Comparison of ENCODE assay signal across 9 cellular contexts in genomic region chr14:99270491-99271287, GRCh38. TPM values are rescaled to one million over a fixed set of nuclear protein-coding genes. Genes with fewer than 3 reads are reported as not detected.
DNase-seq lines count a peak whose midpoint lies in the region; ATAC-seq, FAIRE-seq and TF ChIP-seq lines count a peak whose summit lies in the region.
"Had no signal": no experiment of that assay in that cellular context is flagged by ENCODE, and none has a peak within 500 bp of the region (broad histone marks: within the 10 kb centered on the region; RNA-seq: fewer than 3 reads in every experiment).

No MANE protein-coding gene starts in this region.

- H3K4me3 Mint-ChIP-seq in activated CD4-positive, alpha-beta memory T cell treated with anti-CD3 and anti-CD28 coated beads, Interleukin-2, amount 10 ng/mL, durations not matched to agents 7 days and 5 days = peak overlapping the region; percentile 99

- peaks cover 47% of the 10 kb centered on the region for H3K36me3 Mint-ChIP-seq in activated CD4-positive, alpha-beta memory T cell treated with anti-CD3 and anti-CD28 coated beads, Interleukin-2, amount 10 ng/mL, durations not matched to agents 7 days and 5 days (ENCODE audit: low read depth)

- TF ChIP-seq POLR2A in stomach (IDR thresholded peaks at IDR 0.05) (no peak), H54 (IDR thresholded peaks at IDR 0.05; ENCODE audit: low read depth, low read length) (no peak)

- ATAC-seq in GM18867 (IDR thresholded peaks at IDR 0.05; ENCODE audit: unreplicated experiment) = no peak

- no peak overlapping the region for H3K27ac ChIP-seq in left ventricle myocardium inferior (replicated peaks)
- H3K27ac ChIP-seq in stomach = peak overlapping the region; percentile 38 to 70 (median 61)

- intact Hi-C loops in left ventricle myocardium inferior (cut with micrococcal nuclease) = no loop called here
- intact Hi-C loops in cardiac septum (cut with DNase I) = no loop called here
- intact Hi-C loops in stomach (cut with DNase I; ENCODE audit: low total_unique reads) = no loop called here

- no peak overlapping the region for H3K9ac ChIP-seq in iPS-15b (ENCODE audit: low read depth, low read length)

- H3K4me1 ChIP-seq in left ventricle myocardium inferior (peaks cover 54% of the 10 kb centered on the region), iPS-15b (ENCODE audit: control insufficient read depth, insufficient read depth, low read length) (peaks cover 15% of the 10 kb centered on the region), stomach (peaks cover 37 to 67% (median 59%) of the 10 kb centered on the region in 4 donors)

- H3K36me3 ChIP-seq in left ventricle myocardium inferior (no peaks in the 10 kb centered on the region), iPS-15b (ENCODE audit: control insufficient read depth, insufficient read depth, low read length) (no peaks in the 10 kb centered on the region), stomach (no peaks in the 10 kb centered on the region)

- H3K27me3 Mint-ChIP-seq in activated CD4-positive, alpha-beta memory T cell treated with anti-CD3 and anti-CD28 coated beads, Interleukin-2, amount 10 ng/mL, durations not matched to agents 7 days and 5 days = peaks cover 10% of the 10 kb centered on the region

- FAIRE-seq in D721Med (lab: Jason Lieb, UNC) = no peak
- FAIRE-seq in H54 (lab: Jason Lieb, UNC) = no peak
- FAIRE-seq: GM18507 had no signal

- no peak for TF ChIP-seq EP300 in stomach (IDR thresholded peaks at IDR 0.05)

- 0 to 2% (median 1%) methylated on average over 20 to 77 of the region's 84 CpGs for WGBS in stomach, 5 donors

- CTCF ChIA-PET in activated CD4-positive, alpha-beta memory T cell treated with anti-CD3 and anti-CD28 coated beads, Interleukin-2, amount 10 ng/mL, durations not matched to agents 7 days and 5 days (lab: Charles Lee) = interaction anchor here (0.7 to 11.1 kb wide), 3 partner anchors 9 to 409 kb away, joined by 5 to 214 read pairs (median 20); no protein-coding TSS in a partner anchor

- H3K4me3 ChIP-seq in left ventricle myocardium inferior (peak overlapping the region; percentile 61), iPS-15b (ENCODE audit: low read depth, low read length) (peak overlapping the region; percentile 72), stomach (peak overlapping the region; percentile 31 to 54 (median 44))

- H3K27me3 ChIP-seq in left ventricle myocardium inferior (ENCODE audit: low read depth) (peaks cover 100% of the 10 kb centered on the region), iPS-15b (ENCODE audit: control insufficient read depth, insufficient read depth, low read length) (peaks cover 40% of the 10 kb centered on the region), stomach (peaks cover 39 to 100% (median 78%) of the 10 kb centered on the region in 3 donors)

- POLR2A ChIA-PET in activated CD4-positive, alpha-beta memory T cell treated with anti-CD3 and anti-CD28 coated beads, Interleukin-2, amount 10 ng/mL, durations not matched to agents 7 days and 5 days (lab: Charles Lee) = interaction anchor here (1.0 to 24.6 kb wide), 15 partner anchors 9 to 1860 kb away, joined by 3 to 1689 read pairs (median 9); no protein-coding TSS in a partner anchor

- H3K9me3 ChIP-seq in left ventricle myocardium inferior (replicated peaks) = no peaks in the 10 kb centered on the region
- no peaks in the 10 kb centered on the region for H3K9me3 ChIP-seq in iPS-15b (ENCODE audit: control insufficient read depth, insufficient read depth, low read length)
- no peaks in the 10 kb centered on the region for H3K9me3 ChIP-seq in stomach

- peak overlapping the region; percentile 99 for H3K27ac Mint-ChIP-seq in activated CD4-positive, alpha-beta memory T cell treated with anti-CD3 and anti-CD28 coated beads, Interleukin-2, amount 10 ng/mL, durations not matched to agents 7 days and 5 days

- H3K4me1 Mint-ChIP-seq in activated CD4-positive, alpha-beta memory T cell treated with anti-CD3 and anti-CD28 coated beads, Interleukin-2, amount 10 ng/mL, durations not matched to agents 7 days and 5 days = peaks cover 37% of the 10 kb centered on the region

- TF ChIP-seq CTCF in left ventricle myocardium inferior (IDR thresholded peaks at IDR 0.05; ENCODE audit: borderline replicate concordance) = no peak
- no peak for TF ChIP-seq CTCF in stomach (IDR thresholded peaks at IDR 0.05)
- TF ChIP-seq CTCF in D721Med (IDR thresholded peaks at IDR 0.05; ENCODE audit: insufficient read depth, missing control alignments) = no peak

- DNase-seq in left ventricle myocardium inferior (no peak), cardiac septum (ENCODE audit: low spot score) (no peak), stomach (no peak), D721Med (ENCODE audit: insufficient read length, low spot score) (no peak), H54 (ENCODE audit: insufficient read length, low spot score) (no peak)
- DNase-seq in activated CD4-positive, alpha-beta memory T cell treated with anti-CD3 and anti-CD28 coated beads, Interleukin-2, amount 10 ng/mL, durations not matched to agents 7 days and 5 days = peak; percentile 50

- H3K9me3 Mint-ChIP-seq in activated CD4-positive, alpha-beta memory T cell treated with anti-CD3 and anti-CD28 coated beads, Interleukin-2, amount 10 ng/mL, durations not matched to agents 7 days and 5 days = no peaks in the 10 kb centered on the region

RNA-seq across cellular contexts. Expression of gene BCL11B, which starts 1.3 kb away (rescaled TPM):
- total RNA-seq in left ventricle myocardium inferior = 0.11 TPM
- total RNA-seq in cardiac septum = 0.16 TPM
- 10 to 100 TPM; 81.7 to 82.0 TPM for total RNA-seq in activated CD4-positive, alpha-beta memory T cell treated with anti-CD3 and anti-CD28 coated beads, Interleukin-2, amount 10 ng/mL, durations not matched to agents 7 days and 5 days
- 1 to 10 TPM in 4 of 5 donors, not detected in 1; 1.3 to 9.6 (median 2.0) TPM for total RNA-seq in stomach
- under 1 TPM; 0.15 to 0.90 (median 0.19) TPM for polyA plus RNA-seq in stomach

Comparison
In these comparisons a context has a peak if more than half of its experiments do, and no peak if none do; other contexts are left out.
1. RNA of gene BCL11B, which starts 1.3 kb away (total RNA-seq): 81.7 to 82.0 TPM in activated CD4-positive, alpha-beta memory T cell treated with anti-CD3 and anti-CD28 coated beads, Interleukin-2, amount 10 ng/mL, durations not matched to agents 7 days and 5 days; 1.3 to 9.6 TPM in stomach, 0.16 TPM in cardiac septum (single experiment) and 0.11 TPM in left ventricle myocardium inferior (single experiment); every median in the first group is over 4 times any median in the second.
2. Peak in every context shown above with its lines, with median percentiles within 50 percentile points of each other: H3K4me3 ChIP-seq.